ENCODE assay signal across 8 cellular contexts in the genomic region with DNA sequence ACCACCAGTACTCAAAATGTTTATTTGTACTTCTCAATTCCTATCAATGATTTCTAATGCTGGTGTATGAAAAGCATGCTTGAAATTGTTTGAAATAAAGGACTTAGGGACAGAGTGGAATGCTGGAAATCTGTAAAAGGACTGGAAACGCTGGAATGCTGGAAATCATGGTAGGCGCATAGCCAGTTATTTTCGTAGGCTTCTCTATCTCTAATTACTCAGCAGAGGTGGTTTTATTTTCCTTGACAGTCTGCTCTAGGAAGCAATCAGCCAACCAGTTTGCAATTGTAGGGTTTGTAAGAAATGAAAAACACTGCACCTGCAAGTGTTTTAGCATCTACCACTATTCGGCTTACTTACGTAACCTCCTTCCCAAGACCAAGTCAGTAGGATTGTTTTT. TPM values are rescaled to one million over a fixed set of nuclear protein-coding genes. Genes with fewer than 3 reads are reported as not detected.
DNase-seq lines count a peak whose midpoint lies in the region; ATAC-seq and TF ChIP-seq lines count a peak whose summit lies in the region.

No MANE protein-coding gene starts in this region.

- DNase-seq in activated naive CD4-positive, alpha-beta T cell (lab: John Stamatoyannopoulos, UW): no peak
- peak; percentile 19 for DNase-seq in Jurkat, Clone E6-1 (ENCODE audit: low read depth, low spot score)
- DNase-seq in chondrocyte (ENCODE audit: low spot score): no peak
- no peak for DNase-seq in naive thymus-derived CD8-positive, alpha-beta T cell
- no peak for DNase-seq in hypothalamus (lab: John Stamatoyannopoulos, UW)
- DNase-seq in AG08396 (ENCODE audit: low spot score): no peak
- no peak for DNase-seq in NCI-H226

- H3K27me3 Mint-ChIP-seq in activated naive CD4-positive, alpha-beta T cell treated with anti-CD3 and anti-CD28 coated beads, Interleukin-2, amount 50 U/mL, for 24 hours: no peaks in the 10 kb centered on the region
- no peaks in the 10 kb centered on the region for H3K27me3 Mint-ChIP-seq in chondrocyte (ENCODE audit: low read depth)
- no peaks in the 10 kb centered on the region for H3K27me3 Mint-ChIP-seq in naive thymus-derived CD8-positive, alpha-beta T cell

- POLR2A ChIA-PET in naive thymus-derived CD8-positive, alpha-beta T cell (lab: Charles Lee): interaction anchor here (1.4 kb wide), 1 partner anchor 33 kb away, joined by 4 read pairs; the partner anchor contains the start of gene LGR4

- no peaks in the 10 kb centered on the region for H3K9me3 Mint-ChIP-seq in activated naive CD4-positive, alpha-beta T cell treated with anti-CD3 and anti-CD28 coated beads, Interleukin-2, amount 50 U/mL, for 24 hours
- no peaks in the 10 kb centered on the region for H3K9me3 Mint-ChIP-seq in chondrocyte (ENCODE audit: low read depth)
- H3K9me3 Mint-ChIP-seq in naive thymus-derived CD8-positive, alpha-beta T cell: no peaks in the 10 kb centered on the region

- peak overlapping the region; percentile 100 for H3K4me3 ChIP-seq in Jurkat, Clone E6-1 (ENCODE audit: low read length)

- H3K27ac Mint-ChIP-seq in activated naive CD4-positive, alpha-beta T cell treated with anti-CD3 and anti-CD28 coated beads, Interleukin-2, amount 50 U/mL, for 24 hours: peak overlapping the region; percentile 99
- peak overlapping the region; percentile 99 for H3K27ac Mint-ChIP-seq in chondrocyte (ENCODE audit: unreplicated experiment)
- peak overlapping the region; percentile 91 to 100 (median 98) for H3K27ac Mint-ChIP-seq in naive thymus-derived CD8-positive, alpha-beta T cell

- H3K36me3 Mint-ChIP-seq in activated naive CD4-positive, alpha-beta T cell treated with anti-CD3 and anti-CD28 coated beads, Interleukin-2, amount 50 U/mL, for 24 hours: peaks cover 8% of the 10 kb centered on the region
- no peaks in the 10 kb centered on the region for H3K36me3 Mint-ChIP-seq in chondrocyte (ENCODE audit: low read depth)
- peaks cover 0 to 24% (median 0%) of the 10 kb centered on the region in 3 donors for H3K36me3 Mint-ChIP-seq in naive thymus-derived CD8-positive, alpha-beta T cell

- no peak for TF ChIP-seq CTCF in chondrocyte (IDR thresholded peaks at IDR 0.05)

- H3K4me1 Mint-ChIP-seq in activated naive CD4-positive, alpha-beta T cell treated with anti-CD3 and anti-CD28 coated beads, Interleukin-2, amount 50 U/mL, for 24 hours: peaks cover 55% of the 10 kb centered on the region
- peaks cover 33% of the 10 kb centered on the region for H3K4me1 Mint-ChIP-seq in chondrocyte (ENCODE audit: low read depth)
- peaks cover 17 to 63% (median 59%) of the 10 kb centered on the region in 4 donors for H3K4me1 Mint-ChIP-seq in naive thymus-derived CD8-positive, alpha-beta T cell

- peak overlapping the region; percentile 99 for H3K4me3 Mint-ChIP-seq in activated naive CD4-positive, alpha-beta T cell treated with anti-CD3 and anti-CD28 coated beads, Interleukin-2, amount 50 U/mL, for 24 hours
- H3K4me3 Mint-ChIP-seq in chondrocyte (ENCODE audit: unreplicated experiment): peak overlapping the region; percentile 98
- peak overlapping the region; percentile 93 to 100 (median 98) for H3K4me3 Mint-ChIP-seq in naive thymus-derived CD8-positive, alpha-beta T cell

- ATAC-seq in naive thymus-derived CD8-positive, alpha-beta T cell: peak; percentile 0 to 1

RNA-seq across cellular contexts. Expression of gene LIN7C, which starts 0.8 kb away (rescaled TPM):
- 2.8 TPM for polyA plus RNA-seq in Jurkat, Clone E6-1 (2012; ENCODE audit: insufficient read depth, insufficient read length)
- 18.1 to 20.4 TPM (median 18.6 TPM) in 3 replicates for total RNA-seq in chondrocyte
- 10 to 100 TPM; 32.2 to 33.6 TPM for total RNA-seq in naive thymus-derived CD8-positive, alpha-beta T cell
- polyA plus RNA-seq in naive thymus-derived CD8-positive, alpha-beta T cell: 10 to 100 TPM; 10.9 to 13.6 (median 13.2) TPM

RNA-seq across cellular contexts. Expression of gene LGR4, which starts 33.2 kb away (rescaled TPM):
- not detected for polyA plus RNA-seq in Jurkat, Clone E6-1 (2012; ENCODE audit: insufficient read depth, insufficient read length)
- total RNA-seq in chondrocyte: 34.2 to 69.6 TPM (median 36.2 TPM) in 3 replicates
- total RNA-seq in naive thymus-derived CD8-positive, alpha-beta T cell: 1 to 10 TPM; 1.1 to 1.3 TPM
- polyA plus RNA-seq in naive thymus-derived CD8-positive, alpha-beta T cell: under 1 TPM; 0.13 to 0.24 (median 0.13) TPM

Comparison
In these comparisons a context has a peak if more than half of its experiments do, and no peak if none do; other contexts are left out.
1. RNA of gene LGR4, which starts 33.2 kb away (total RNA-seq): 34.2 to 69.6 TPM in chondrocyte; 1.1 to 1.3 TPM in naive thymus-derived CD8-positive, alpha-beta T cell; every median in the first group is over 10 times any median in the second.
2. Peak in every context shown above with its lines, with median percentiles within 50 percentile points of each other: H3K27ac Mint-ChIP-seq and H3K4me3 Mint-ChIP-seq.